20 cellular contexts compared by ENCODE assay signal in genomic region chr19:3725121-3725520, GRCh38. TPM values are rescaled to one million over a fixed set of nuclear protein-coding genes. Genes with fewer than 3 reads are reported as not detected.
DNase-seq lines count a peak whose midpoint lies in the region; ATAC-seq, FAIRE-seq and TF ChIP-seq lines count a peak whose summit lies in the region.
"Had no signal": no experiment of that assay in that cellular context is flagged by ENCODE, and none has a peak within 500 bp of the region (broad histone marks: within the 10 kb centered on the region; RNA-seq: fewer than 3 reads in every experiment).

No MANE protein-coding gene starts in this region.

- no peak for TF ChIP-seq EP300 in K562 (IDR thresholded peaks at IDR 0.05; ENCODE audit: low read length)

- H3K9me3 ChIP-seq in HEK293 (ENCODE audit: control insufficient read depth, insufficient read depth, low read depth, low read length) = no peaks in the 10 kb centered on the region
- no peaks in the 10 kb centered on the region for H3K9me3 ChIP-seq in K562 (replicated peaks; ENCODE audit: control insufficient read depth, insufficient read depth, low read depth, low read length)
- no peaks in the 10 kb centered on the region for H3K9me3 ChIP-seq in thyroid gland
- H3K9me3 ChIP-seq in hepatocyte (ENCODE audit: low read depth) = no peaks in the 10 kb centered on the region
- H3K9me3 ChIP-seq: SK-N-SH had no signal

- H3K4me1 Mint-ChIP-seq in Calu3 (ENCODE audit: low read depth, unreplicated experiment) = peaks cover 9% of the 10 kb centered on the region

- TF ChIP-seq RAD21 in K562 (CRISPR knock-in tag; conservative IDR thresholded peaks at IDR 0.05 in 1 of 2, IDR thresholded peaks at IDR 0.05 in 1 of 2) = no peak

- H3K9me3 Mint-ChIP-seq in Calu3 (ENCODE audit: low read depth, unreplicated experiment) = no peaks in the 10 kb centered on the region
- H3K9me3 Mint-ChIP-seq: CD4-positive, alpha-beta T cell had no signal

- H2AFZ ChIP-seq in K562 (ENCODE audit: low read depth, low read length) (no peak overlapping the region), hepatocyte (no peak overlapping the region)

- no peak overlapping the region for H3K9ac ChIP-seq in K562 (ENCODE audit: insufficient read depth in 1 of 2, low read depth in 2 of 2, low read length in 2 of 2)
- H3K9ac ChIP-seq: SK-N-SH had no signal

- no peak overlapping the region for H3K4me3 Mint-ChIP-seq in Calu3 (ENCODE audit: low read depth, unreplicated experiment)
- H3K4me3 Mint-ChIP-seq: CD4-positive, alpha-beta T cell had no signal

- DNase-seq in Calu3 = no peak
- no peak for DNase-seq in K562 (ENCODE audit: extremely low read depth in 1 of 4, low spot score in 3 of 4)
- DNase-seq in thyroid gland = peak; percentile 42 to 54
- DNase-seq in activated CD4-positive, alpha-beta T cell treated with anti-CD3 and anti-CD28 coated beads, Interleukin-2, amount 50 U/mL, for 4 hours = no peak
- DNase-seq in hepatocyte (ENCODE audit: low spot score) = no peak
- DNase-seq: CD4-positive, alpha-beta T cell; DMS79 treated with DMSO at 0.1 percent for 48 hours; GOT3; IMR-90; Kasumi-1; NK-92 treated with Interleukin-12 subunit alpha and Interleukin-12 subunit beta, amount 100 ng/mL, for 24 hours; SIG-M5 had no signal

- POLR2A ChIA-PET in HEK293 (lab: Yijun Ruan, JAX) (no interaction called here), K562 (lab: Yijun Ruan, JAX) (interaction anchor here (0.6 to 0.8 kb wide), 3 partner anchors 9 to 704 kb away, joined by 3 to 4 read pairs (median 3); no protein-coding TSS in a partner anchor)

- TF ChIP-seq POLR2A in K562 (conservative IDR thresholded peaks at IDR 0.05) (no peak), thyroid gland (IDR thresholded peaks at IDR 0.05) (no peak)

- no peaks in the 10 kb centered on the region for H3K36me3 ChIP-seq in HEK293 (ENCODE audit: control insufficient read depth in 2 of 2, insufficient read depth in 1 of 2, low read length in 2 of 2)
- no peaks in the 10 kb centered on the region for H3K36me3 ChIP-seq in K562 (ENCODE audit: control insufficient read depth, insufficient read depth, low read length)
- H3K36me3 ChIP-seq in thyroid gland = no peaks in the 10 kb centered on the region
- H3K36me3 ChIP-seq in hepatocyte (replicated peaks; ENCODE audit: insufficient read depth, low read depth) = no peaks in the 10 kb centered on the region

- no peaks in the 10 kb centered on the region for H3K27me3 Mint-ChIP-seq in Calu3 (ENCODE audit: unreplicated experiment)

- peak overlapping the region; percentile 15 for H3K27ac Mint-ChIP-seq in Calu3 (ENCODE audit: unreplicated experiment)
- H3K27ac Mint-ChIP-seq: CD4-positive, alpha-beta T cell had no signal

- H3K4me3 ChIP-seq in HEK293 (ENCODE audit: low read depth, low read length) (no peak overlapping the region), K562 (no peak overlapping the region), thyroid gland (replicated peaks in 1 of 3) (no peak overlapping the region), hepatocyte (no peak overlapping the region)

- H3K27me3 ChIP-seq in K562 (ENCODE audit: control insufficient read depth in 2 of 2, insufficient read depth in 2 of 2, low read length in 2 of 2) = no peaks in the 10 kb centered on the region
- H3K27me3 ChIP-seq in thyroid gland = no peaks in the 10 kb centered on the region
- no peaks in the 10 kb centered on the region for H3K27me3 ChIP-seq in hepatocyte

- TF ChIP-seq CTCF in Calu3 (IDR thresholded peaks at IDR 0.05; ENCODE audit: unreplicated experiment) = no peak
- TF ChIP-seq CTCF in HEK293 (tag by site-specific recombination; IDR thresholded peaks at IDR 0.05) = no peak
- no peak for TF ChIP-seq CTCF in K562 (IDR thresholded peaks at IDR 0.05 in 2 of 3, conservative IDR thresholded peaks at IDR 0.05 in 1 of 3; ENCODE audit: insufficient read depth in 2 of 3, low read depth in 1 of 3, low read length in 3 of 3)
- TF ChIP-seq CTCF in thyroid gland (IDR thresholded peaks at IDR 0.05) = no peak
- TF ChIP-seq CTCF in hepatocyte (IDR thresholded peaks at IDR 0.05; ENCODE audit: poor library complexity) = no peak

- H3K79me2 ChIP-seq in K562 (ENCODE audit: control insufficient read depth, insufficient read depth, low read length) (no peaks in the 10 kb centered on the region), hepatocyte (peaks cover 26% of the 10 kb centered on the region)

- intact Hi-C loops in Calu3 (cut with micrococcal nuclease; ENCODE audit: unreplicated experiment) = no loop called here
- intact Hi-C loops in K562 (cut with micrococcal nuclease) = no loop called here
- intact Hi-C loops in thyroid gland (cut with DNase I) = no loop called here

- peaks cover 24% of the 10 kb centered on the region for H3K36me3 Mint-ChIP-seq in Calu3 (ENCODE audit: insufficient read depth, unreplicated experiment)

- no peaks in the 10 kb centered on the region for H3K9me2 ChIP-seq in hepatocyte (replicated peaks; ENCODE audit: insufficient read depth)
- H3K9me2 ChIP-seq: SK-N-SH had no signal

- CTCF ChIA-PET in Calu3 (lab: Charles Lee) = no interaction called here
- CTCF ChIA-PET in HEK293 (lab: Yijun Ruan, JAX) = interaction anchor here (0.6 kb wide), 3 partner anchors 37 to 180 kb away, joined by 3 read pairs; partner anchors contain the start of gene MRPL54
- CTCF ChIA-PET in K562 (lab: Yijun Ruan, JAX; ENCODE audit: low intra/inter-chr PET ratio) = no interaction called here

- ATAC-seq in K562 (no peak), GM19328 (IDR thresholded peaks at IDR 0.05; ENCODE audit: unreplicated experiment) (no peak)

- in situ Hi-C loops in K562 (cut with MboI) = no loop called here

- 63% methylated on average over 2 of the region's 3 CpGs for WGBS in K562 (ENCODE audit: insufficient coverage, low coverage, missing lambda C conversion rate)
- WGBS in thyroid gland, 2 donors = 50 to 53% methylated on average over 3 of the region's 3 CpGs
- WGBS in hepatocyte (ENCODE audit: low lambda C conversion rate, missing lambda C conversion rate) = 83% methylated on average over 3 of the region's 3 CpGs

- no peaks in the 10 kb centered on the region for H3K9me1 ChIP-seq in K562 (ENCODE audit: control insufficient read depth, insufficient read depth, low read length)

- H4K20me1 ChIP-seq in K562 (replicated peaks; ENCODE audit: control insufficient read depth, insufficient read depth, low read length) (no peaks in the 10 kb centered on the region), hepatocyte (ENCODE audit: insufficient read depth, poor library complexity, severe bottlenecking) (peaks cover 19% of the 10 kb centered on the region)

- BruUV-seq in Calu3 (replicated peaks; lab: Mats Ljungman, UMichigan) (no TSS peak), K562 (replicated peaks; lab: Mats Ljungman, UMichigan) (no TSS peak)

- H3K4me2 ChIP-seq in K562 (ENCODE audit: insufficient read depth, low read length) (no peak overlapping the region), hepatocyte (no peak overlapping the region)
- H3K4me2 ChIP-seq: SK-N-SH had no signal

- H3K27ac ChIP-seq in HEK293 (ENCODE audit: extremely low read depth, low read depth, low read length) = no peak overlapping the region
- no peak overlapping the region for H3K27ac ChIP-seq in K562 (ENCODE audit: extremely low read depth, low read depth, low read length)
- H3K27ac ChIP-seq in thyroid gland = peak overlapping the region; percentile 43 to 76 (median 63)
- no peak overlapping the region for H3K27ac ChIP-seq in hepatocyte

- no peaks in the 10 kb centered on the region for H3K4me1 ChIP-seq in HEK293 (ENCODE audit: control insufficient read depth, insufficient read depth, low read length)
- peaks cover 7 to 31% of the 10 kb centered on the region in 2 experiments; a peak in 3 of 5 replicates for H3K4me1 ChIP-seq in K562 (replicated peaks in 1 of 2; ENCODE audit: control insufficient read depth in 2 of 2, insufficient read depth in 2 of 2, low read length in 2 of 2)
- H3K4me1 ChIP-seq in thyroid gland = peaks cover 25 to 26% of the 10 kb centered on the region in 2 donors
- peaks cover 7% of the 10 kb centered on the region for H3K4me1 ChIP-seq in hepatocyte (ENCODE audit: insufficient read depth)

- no peak for FAIRE-seq in K562 (lab: Jason Lieb, UNC)
- FAIRE-seq: GM12891, HTR-8/SVneo had no signal

RNA-seq across cellular contexts. Expression of gene TJP3, which starts 16.9 kb away (rescaled TPM):
- total RNA-seq in Calu3 (2022) = 84.8 and 111 TPM in 2 replicates
- total RNA-seq in K562 (2011; cell fraction: chromatin; rRNA removed; ENCODE audit: low replicate concordance) = 1.8 and 7.1 TPM in 2 replicates
- 2.9 and 3.5 TPM in 2 replicates for total RNA-seq in K562 (2011; cell fraction: nucleolus; rRNA removed)
- 1.8 and 2.6 TPM in 2 replicates for total RNA-seq in K562 (2011; cell fraction: nucleoplasm; rRNA removed)
- total RNA-seq in K562 (2014; rRNA removed) = 0.82 and 1.3 TPM in 2 replicates
- 0.11 and 0.38 TPM in 2 replicates for total RNA-seq in K562 (2014; rRNA removed; fragmentation: Illumina TruSeq; extraction: Trizol)
- 0.34 and 0.58 TPM in 2 replicates for total RNA-seq in K562 (2015; rRNA removed; fragmentation: Illumina TruSeq; extraction: Trizol)
- total RNA-seq in K562 (2021) = 0.92 and 2.4 TPM in 2 replicates
- 1.8 and 2.2 TPM in 2 replicates for polyA plus RNA-seq in K562 (2011; rRNA removed)
- polyA plus RNA-seq in K562 (2011; cell fraction: cytosol; rRNA removed) = 1.9 and 5.2 TPM in 2 replicates
- 4.3 and 9.8 TPM in 2 replicates for polyA plus RNA-seq in K562 (2011; cell fraction: nucleus; rRNA removed)
- 3.2 and 4.0 TPM in 2 replicates for polyA plus RNA-seq in K562 (2012)
- polyA plus RNA-seq in K562 (2014; fragmentation: Illumina TruSeq; extraction: Trizol) = 0.54 and 1.1 TPM in 2 replicates
- under 1 TPM in 1 of 2 experiments, not detected in 1; 0.11 TPM for polyA plus RNA-seq in K562 (2014; fragmentation: Nextera tagmentation; extraction: Ambion mirVana)
- polyA plus RNA-seq in K562 (2014; rRNA removed) = 0.56 and 0.73 TPM in 2 replicates
- polyA minus RNA-seq in K562 (2011; rRNA and poly(A)+ RNA removed) = 1.5 and 1.9 TPM in 2 replicates
- 0.86 and 2.2 TPM in 2 replicates for polyA minus RNA-seq in K562 (2011; cell fraction: cytosol; rRNA and poly(A)+ RNA removed)
- polyA minus RNA-seq in K562 (2011; cell fraction: nucleus; rRNA and poly(A)+ RNA removed) = 2.3 and 3.4 TPM in 2 replicates
- total RNA-seq in thyroid gland = 10 to 100 TPM; 29.7 to 43.7 (median 39.8) TPM
- 23.7 and 24.4 TPM in 2 replicates for total RNA-seq in hepatocyte
- 49.2 and 56.9 TPM in 2 replicates for polyA plus RNA-seq in hepatocyte
- total RNA-seq: IMR-90 had no signal
- polyA plus RNA-seq: BJ, IMR-90 had no signal

RNA-seq across cellular contexts. Expression of gene PIP5K1C, which starts 24.9 kb away (rescaled TPM):
- 23.6 and 26.3 TPM in 2 replicates for total RNA-seq in Calu3 (2022)
- total RNA-seq in K562 (2011; cell fraction: chromatin; rRNA removed; ENCODE audit: low replicate concordance) = 21.1 and 62.3 TPM in 2 replicates
- total RNA-seq in K562 (2011; cell fraction: nucleolus; rRNA removed) = 28.3 and 30.5 TPM in 2 replicates
- total RNA-seq in K562 (2011; cell fraction: nucleoplasm; rRNA removed) = 15.8 and 17.5 TPM in 2 replicates
- 6.0 and 10.7 TPM in 2 replicates for total RNA-seq in K562 (2014; rRNA removed)
- total RNA-seq in K562 (2014; rRNA removed; fragmentation: Illumina TruSeq; extraction: Trizol) = 1.4 and 1.9 TPM in 2 replicates
- total RNA-seq in K562 (2015; rRNA removed; fragmentation: Illumina TruSeq; extraction: Trizol) = 4.1 and 5.3 TPM in 2 replicates
- 21.4 and 22.1 TPM in 2 replicates for total RNA-seq in K562 (2021)
- 2.9 and 5.8 TPM in 2 replicates for polyA plus RNA-seq in K562 (2011; rRNA removed)
- polyA plus RNA-seq in K562 (2011; cell fraction: cytosol; rRNA removed) = 2.9 and 6.4 TPM in 2 replicates
- 9.4 and 20.2 TPM in 2 replicates for polyA plus RNA-seq in K562 (2011; cell fraction: nucleus; rRNA removed)
- polyA plus RNA-seq in K562 (2012) = 16.8 and 22.4 TPM in 2 replicates
- 8.0 and 11.3 TPM in 2 replicates for polyA plus RNA-seq in K562 (2014; fragmentation: Illumina TruSeq; extraction: Trizol)
- under 1 TPM; 0.38 to 0.61 TPM for polyA plus RNA-seq in K562 (2014; fragmentation: Nextera tagmentation; extraction: Ambion mirVana)
- 7.6 and 8.3 TPM in 2 replicates for polyA plus RNA-seq in K562 (2014; rRNA removed)
- polyA minus RNA-seq in K562 (2011; rRNA and poly(A)+ RNA removed) = 5.1 and 9.5 TPM in 2 replicates
- polyA minus RNA-seq in K562 (2011; cell fraction: cytosol; rRNA and poly(A)+ RNA removed) = 15.8 and 26.9 TPM in 2 replicates
- polyA minus RNA-seq in K562 (2011; cell fraction: nucleus; rRNA and poly(A)+ RNA removed) = 13.1 and 15.9 TPM in 2 replicates
- 10 to 100 TPM; 23.2 to 42.4 (median 35.0) TPM for total RNA-seq in thyroid gland
- total RNA-seq in hepatocyte = 13.7 and 20.7 TPM in 2 replicates
- 33.5 and 37.1 TPM in 2 replicates for polyA plus RNA-seq in hepatocyte

RNA-seq across cellular contexts. Expression of gene APBA3, which starts 36.4 kb away (rescaled TPM):
- total RNA-seq in Calu3 (2022) = 18.1 and 19.6 TPM in 2 replicates
- 27.4 and 90.5 TPM in 2 replicates for total RNA-seq in K562 (2011; cell fraction: chromatin; rRNA removed; ENCODE audit: low replicate concordance)
- 79.5 and 85.9 TPM in 2 replicates for total RNA-seq in K562 (2011; cell fraction: nucleolus; rRNA removed)
- 36.4 and 47.7 TPM in 2 replicates for total RNA-seq in K562 (2011; cell fraction: nucleoplasm; rRNA removed)
- total RNA-seq in K562 (2014; rRNA removed) = 28.8 and 29.5 TPM in 2 replicates
- total RNA-seq in K562 (2014; rRNA removed; fragmentation: Illumina TruSeq; extraction: Trizol) = 1.4 and 2.8 TPM in 2 replicates
- 10.8 and 14.0 TPM in 2 replicates for total RNA-seq in K562 (2015; rRNA removed; fragmentation: Illumina TruSeq; extraction: Trizol)
- 19.7 and 23.8 TPM in 2 replicates for total RNA-seq in K562 (2021)
- polyA plus RNA-seq in K562 (2011; rRNA removed) = 11.5 and 20.7 TPM in 2 replicates
- 17.0 and 42.5 TPM in 2 replicates for polyA plus RNA-seq in K562 (2011; cell fraction: cytosol; rRNA removed)
- 56.1 and 107 TPM in 2 replicates for polyA plus RNA-seq in K562 (2011; cell fraction: nucleus; rRNA removed)
- polyA plus RNA-seq in K562 (2012) = 11.3 and 21.1 TPM in 2 replicates
- polyA plus RNA-seq in K562 (2014; fragmentation: Illumina TruSeq; extraction: Trizol) = 9.0 and 18.5 TPM in 2 replicates
- polyA plus RNA-seq in K562 (2014; fragmentation: Nextera tagmentation; extraction: Ambion mirVana) = under 1 TPM; 0.10 to 0.42 TPM
- 25.0 and 28.2 TPM in 2 replicates for polyA plus RNA-seq in K562 (2014; rRNA removed)
- polyA minus RNA-seq in K562 (2011; rRNA and poly(A)+ RNA removed) = 3.0 and 6.7 TPM in 2 replicates
- 13.3 and 13.6 TPM in 2 replicates for polyA minus RNA-seq in K562 (2011; cell fraction: cytosol; rRNA and poly(A)+ RNA removed)
- polyA minus RNA-seq in K562 (2011; cell fraction: nucleus; rRNA and poly(A)+ RNA removed) = 27.1 and 27.5 TPM in 2 replicates
- total RNA-seq in thyroid gland = 10 to 100 TPM; 33.6 to 42.9 (median 38.1) TPM
- 20.7 and 27.1 TPM in 2 replicates for total RNA-seq in hepatocyte
- polyA plus RNA-seq in hepatocyte = 25.5 and 29.0 TPM in 2 replicates

RNA-seq across cellular contexts. Expression of gene MRPL54, which starts 37.4 kb away (rescaled TPM):
- total RNA-seq in Calu3 (2022) = 26.1 and 31.0 TPM in 2 replicates
- total RNA-seq in K562 (2011; cell fraction: chromatin; rRNA removed; ENCODE audit: low replicate concordance) = 2.2 and 8.0 TPM in 2 replicates
- total RNA-seq in K562 (2011; cell fraction: nucleolus; rRNA removed) = 17.5 and 22.6 TPM in 2 replicates
- total RNA-seq in K562 (2011; cell fraction: nucleoplasm; rRNA removed) = 10.3 and 13.7 TPM in 2 replicates
- total RNA-seq in K562 (2014; rRNA removed) = 120 and 124 TPM in 2 replicates
- total RNA-seq in K562 (2014; rRNA removed; fragmentation: Illumina TruSeq; extraction: Trizol) = 31.5 and 35.9 TPM in 2 replicates
- total RNA-seq in K562 (2015; rRNA removed; fragmentation: Illumina TruSeq; extraction: Trizol) = 93.8 and 97.3 TPM in 2 replicates
- total RNA-seq in K562 (2021) = 83.2 and 87.9 TPM in 2 replicates
- 44.2 and 52.3 TPM in 2 replicates for polyA plus RNA-seq in K562 (2011; rRNA removed)
- 78.5 and 131 TPM in 2 replicates for polyA plus RNA-seq in K562 (2011; cell fraction: cytosol; rRNA removed)
- 26.1 and 29.8 TPM in 2 replicates for polyA plus RNA-seq in K562 (2011; cell fraction: nucleus; rRNA removed)
- 61.4 and 75.3 TPM in 2 replicates for polyA plus RNA-seq in K562 (2012)
- polyA plus RNA-seq in K562 (2014; fragmentation: Illumina TruSeq; extraction: Trizol) = 56.9 and 68.4 TPM in 2 replicates
- polyA plus RNA-seq in K562 (2014; fragmentation: Nextera tagmentation; extraction: Ambion mirVana) = 10 to 100 TPM in 1 of 2 experiments, 1 to 10 TPM in 1; 3.5 to 13.6 TPM
- 93.7 and 131 TPM in 2 replicates for polyA plus RNA-seq in K562 (2014; rRNA removed)
- 4.1 and 5.0 TPM in 2 replicates for polyA minus RNA-seq in K562 (2011; rRNA and poly(A)+ RNA removed)
- polyA minus RNA-seq in K562 (2011; cell fraction: cytosol; rRNA and poly(A)+ RNA removed) = 8.6 and 16.9 TPM in 2 replicates
- 6.2 and 6.3 TPM in 2 replicates for polyA minus RNA-seq in K562 (2011; cell fraction: nucleus; rRNA and poly(A)+ RNA removed)
- total RNA-seq in thyroid gland = 100 to 1,000 TPM in 2 of 4 donors, 10 to 100 TPM in 2; 84.0 to 131 (median 102) TPM
- 39.0 and 42.2 TPM in 2 replicates for total RNA-seq in hepatocyte
- 71.2 and 86.8 TPM in 2 replicates for polyA plus RNA-seq in hepatocyte

RNA-seq across cellular contexts. Expression of gene RAX2, which starts 46.9 kb away (rescaled TPM):
- total RNA-seq in Calu3 (2022) (not detected in 2 replicates), K562 (2014; rRNA removed) (not detected in 2 replicates), K562 (2014; rRNA removed; fragmentation: Illumina TruSeq; extraction: Trizol) (not detected in 2 replicates), K562 (2015; rRNA removed; fragmentation: Illumina TruSeq; extraction: Trizol) (not detected in 2 replicates), K562 (2021) (not detected in 2 replicates), thyroid gland (not detected), hepatocyte (not detected in 2 replicates)
- not detected in 2 replicates for total RNA-seq in K562 (2011; cell fraction: chromatin; rRNA removed; ENCODE audit: low replicate concordance)
- not detected in 2 replicates for total RNA-seq in K562 (2011; cell fraction: nucleolus; rRNA removed)
- total RNA-seq in K562 (2011; cell fraction: nucleoplasm; rRNA removed) = not detected in 2 replicates
- polyA plus RNA-seq in K562 (2011; rRNA removed) (not detected in 2 replicates), K562 (2014; fragmentation: Illumina TruSeq; extraction: Trizol) (not detected in 2 replicates), K562 (2014; fragmentation: Nextera tagmentation; extraction: Ambion mirVana) (not detected), K562 (2014; rRNA removed) (not detected in 2 replicates), hepatocyte (0.22 TPM in 1 of 2 replicates, not detected in the other)
- 0.07 TPM in 1 of 2 replicates, not detected in the other for polyA plus RNA-seq in K562 (2011; cell fraction: cytosol; rRNA removed)
- not detected in 2 replicates for polyA plus RNA-seq in K562 (2011; cell fraction: nucleus; rRNA removed)
- not detected in 2 replicates for polyA plus RNA-seq in K562 (2012)
- not detected in 2 replicates for polyA minus RNA-seq in K562 (2011; rRNA and poly(A)+ RNA removed)
- polyA minus RNA-seq in K562 (2011; cell fraction: cytosol; rRNA and poly(A)+ RNA removed) = not detected in 2 replicates
- not detected in 2 replicates for polyA minus RNA-seq in K562 (2011; cell fraction: nucleus; rRNA and poly(A)+ RNA removed)
- total RNA-seq: CD4-positive, alpha-beta T cell; IMR-90; MCF 10A; T-helper 2 cell treated with Interferon-gamma antibody and Interleukin-4, amounts not matched to agents 100 ng/mL and 5 ng/mL, for 36 hours had no signal
- polyA plus RNA-seq: BJ, IMR-90, SK-N-SH had no signal

Comparison
In these comparisons a context has a peak if more than half of its experiments do, and no peak if none do; other contexts are left out.
1. DNase-seq: peak in thyroid gland (2 of 2); none in Calu3 (single experiment), K562 (0 of 4), activated CD4-positive, alpha-beta T cell treated with anti-CD3 and anti-CD28 coated beads, Interleukin-2, amount 50 U/mL, for 4 hours (0 of 2) and hepatocyte (single experiment).
2. H3K27ac ChIP-seq: peak in thyroid gland (3 of 3); none in HEK293 (single experiment), K562 (single experiment) and hepatocyte (single experiment).